Comparison of ENCODE assay signal across 13 cellular contexts in genomic region chr13:98871727-98872126, GRCh38.
"Had no signal": no experiment of that assay in that cellular context is flagged by ENCODE, and none has a peak within 500 bp of the region (broad histone marks: within the 10 kb centered on the region; RNA-seq: fewer than 3 reads in every experiment).

No MANE protein-coding gene starts in this region.

- H3K27ac ChIP-seq: colonic mucosa, heart left ventricle, uterus had no signal

- H3K4me1 ChIP-seq: colonic mucosa, uterus had no signal

- H3K9me3 ChIP-seq: colonic mucosa, uterus had no signal

- H3K4me3 ChIP-seq: colonic mucosa, heart left ventricle, uterus had no signal

- ATAC-seq: naive thymus-derived CD4-positive, alpha-beta T cell had no signal

- H3K27me3 ChIP-seq: colonic mucosa, heart left ventricle, uterus had no signal

- H3K27ac Mint-ChIP-seq: endodermal cell, type B pancreatic cell had no signal

- H3K36me3 ChIP-seq: colonic mucosa, uterus had no signal

- DNase-seq: colonic mucosa; dermis blood vessel endothelial cell; endodermal cell; heart left ventricle; hippocampal formation; kidney glomerular epithelial cell; mammary epithelial cell; naive thymus-derived CD4-positive, alpha-beta T cell; small intestine; stimulated activated CD4-positive, alpha-beta T cell treated with anti-CD3 and anti-CD28 coated beads, Interleukin-12 subunit alpha, Interleukin-12 subunit beta, amount 100 ng/mL, for 4 hours; stimulated activated naive CD4-positive, alpha-beta T cell treated with Interleukin-2 at 50 U/mL for 16 hours; uterus had no signal

- H3K4me3 Mint-ChIP-seq: endodermal cell; naive thymus-derived CD4-positive, alpha-beta T cell; type B pancreatic cell had no signal
